Comparison of ENCODE assay signal across 29 cellular contexts in the genomic region with DNA sequence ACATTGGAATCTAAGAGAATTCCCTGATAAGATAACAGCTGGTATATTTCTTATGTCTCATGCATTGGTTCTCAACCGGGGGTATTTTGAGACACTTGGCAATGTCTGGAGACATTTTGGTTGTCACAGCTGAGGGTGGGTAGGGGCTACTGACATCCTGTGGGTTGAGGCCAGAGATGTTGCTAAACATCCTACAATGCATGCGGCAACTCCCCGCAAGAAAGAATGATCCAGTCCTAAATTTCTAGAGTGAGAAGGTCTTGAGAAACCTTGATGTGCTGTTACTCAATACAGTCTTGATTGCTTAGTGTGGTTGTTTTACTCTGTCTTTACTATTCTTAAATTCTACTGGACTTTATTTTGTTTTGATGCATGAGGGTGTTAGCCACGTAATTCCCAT.
"Had no signal": no experiment of that assay in that cellular context is flagged by ENCODE, and none has a peak within 500 bp of the region (broad histone marks: within the 10 kb centered on the region; RNA-seq: fewer than 3 reads in every experiment).

No MANE protein-coding gene starts in this region.

- H3K27ac ChIP-seq: ascending aorta, brain microvascular endothelial cell, colonic mucosa, dorsolateral prefrontal cortex, esophagus squamous epithelium, heart right ventricle, lower lobe of right lung, pancreas, psoas muscle, right atrium auricular region, skin epidermis, testis, uterus, VCaP had no signal

- DNase-seq: activated CD4-positive, alpha-beta T cell treated with anti-CD3 and anti-CD28 coated beads, Interleukin-2, amount 10 ng/mL, durations not matched to agents 24 days and 14 days; activated CD8-positive, alpha-beta memory T cell treated with anti-CD3 and anti-CD28 coated beads, Interleukin-2, amount 10 ng/mL, durations not matched to agents 7 days and 5 days; activated CD8-positive, alpha-beta T cell treated with anti-CD3 and anti-CD28 coated beads for 36 hours; activated gamma-delta T cell; activated naive CD4-positive, alpha-beta T cell treated with anti-CD3 and anti-CD28 coated beads, Interleukin-2, amount 50 U/mL, for 16 hours; activated naive CD8-positive, alpha-beta T cell treated with anti-CD3 and anti-CD28 coated beads, Interleukin-2, amount 50 U/mL, for 24 hours; activated T-cell treated with anti-CD3 and anti-CD28 coated beads for 4 hours; brain microvascular endothelial cell; colonic mucosa; dorsolateral prefrontal cortex; esophagus squamous epithelium; foreskin fibroblast; heart right ventricle; kidney; lower lobe of right lung; mesendoderm; mucosa of descending colon; nephron progenitor cell; pancreas; psoas muscle; stimulated activated CD4-positive, alpha-beta T cell treated with anti-CD3 and anti-CD28 coated beads, Interleukin-2, amount 100 ng/mL, for 24 hours; stimulated activated naive B cell treated with anti-CD40 and anti-IgM and Interleukin-4, amounts not matched to agents 10 μg/mL and 1 μg/mL and 100 μg/mL, for 72 hours; testis; trophoblast cell; uterus had no signal

- H3K4me3 ChIP-seq: ascending aorta, colonic mucosa, dorsolateral prefrontal cortex, esophagus squamous epithelium, heart right ventricle, lower lobe of right lung, mucosa of descending colon, pancreas, psoas muscle, right atrium auricular region, skin epidermis, testis, uterus had no signal

- H3K27me3 ChIP-seq: ascending aorta, brain microvascular endothelial cell, esophagus squamous epithelium, heart right ventricle, right atrium auricular region, testis, uterus had no signal

- H3K9me3 ChIP-seq: ascending aorta, colonic mucosa, esophagus squamous epithelium, heart right ventricle, lower lobe of right lung, mucosa of descending colon, pancreas, psoas muscle, right atrium auricular region, testis, uterus had no signal

- FAIRE-seq: kidney, pancreas had no signal

- H3K36me3 ChIP-seq: ascending aorta, brain microvascular endothelial cell, colonic mucosa, esophagus squamous epithelium, heart right ventricle, lower lobe of right lung, pancreas, right atrium auricular region, uterus had no signal

- H3K4me1 ChIP-seq: ascending aorta, colonic mucosa, esophagus squamous epithelium, heart right ventricle, lower lobe of right lung, pancreas, psoas muscle, right atrium auricular region, testis, uterus had no signal
